ENCODE assay signal across 9 cellular contexts in the genomic region with DNA sequence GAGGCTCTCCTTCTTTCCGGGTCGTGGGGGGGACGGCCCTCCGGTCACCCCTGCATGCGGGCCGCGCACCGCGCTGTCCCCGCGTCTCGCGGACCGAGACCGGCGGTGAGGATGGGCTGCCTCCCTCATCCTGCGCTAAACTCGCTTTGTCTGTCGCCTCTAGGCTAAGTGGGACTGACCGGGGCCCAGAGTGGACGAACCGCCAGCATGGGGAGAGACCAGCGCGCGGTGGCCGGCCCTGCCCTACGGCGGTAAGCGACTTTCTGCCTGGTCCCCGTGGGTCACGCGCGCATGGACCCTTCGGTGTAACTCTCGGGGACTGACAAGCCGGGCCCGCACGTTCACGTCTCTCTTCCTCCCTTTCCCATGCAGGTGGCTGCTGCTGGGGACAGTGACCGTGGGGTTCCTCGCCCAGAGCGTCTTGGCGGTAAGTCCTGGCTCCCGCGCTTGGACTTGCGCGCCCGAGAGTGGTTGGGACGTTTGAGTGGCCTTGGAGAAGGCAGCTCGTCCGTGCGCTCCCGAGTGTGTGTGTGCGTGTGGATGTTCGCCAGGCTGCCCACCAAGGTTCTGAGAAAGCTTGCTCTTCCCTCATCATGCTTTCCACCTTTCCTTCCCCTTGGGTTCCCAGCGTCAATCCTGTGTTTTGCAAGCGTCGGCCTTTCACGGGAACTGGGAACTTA. TPM values are rescaled to one million over a fixed set of nuclear protein-coding genes. Genes with fewer than 3 reads are reported as not detected.
A peak's percentile ranks its signal among the peaks of the same experiment; 100 is the strongest.
DNase-seq lines count a peak whose midpoint lies in the region; ATAC-seq and TF ChIP-seq lines count a peak whose summit lies in the region.
"Had no signal": no experiment of that assay in that cellular context is flagged by ENCODE, and none has a peak within 500 bp of the region (broad histone marks: within the 10 kb centered on the region; RNA-seq: fewer than 3 reads in every experiment).

No MANE protein-coding gene starts in this region.

- peak; percentile 8 for ATAC-seq in left lung
- ATAC-seq in thoracic aorta (ENCODE audit: insufficient number of reproducible peaks, low FRiP score, low read depth), result no peak

- H3K4me1 ChIP-seq in left lung (peaks cover 0 to 29% of the 10 kb centered on the region in 2 donors), thoracic aorta (ENCODE audit: control insufficient read depth in 1 of 2, low read depth in 2 of 2) (peaks cover 21 to 49% of the 10 kb centered on the region in 2 donors)

- H3K27ac ChIP-seq in left lung (peak overlapping the region; percentile 79 to 85), thoracic aorta (peak overlapping the region; percentile 97)

- no peaks in the 10 kb centered on the region for H3K9me3 ChIP-seq in left lung
- no peaks in the 10 kb centered on the region for H3K9me3 ChIP-seq in thoracic aorta

- intact Hi-C loops in left lung (cut with DNase I), result no loop called here

- H3K4me3 ChIP-seq in choroid plexus epithelial cell (ENCODE audit: low read depth, low read length) (peak overlapping the region; percentile 68), left lung (peak overlapping the region; percentile 55 to 71), thoracic aorta (peak overlapping the region; percentile 95)

- H3K36me3 ChIP-seq in left lung (peaks cover 0 to 4% of the 10 kb centered on the region in 2 donors), thoracic aorta (no peaks in the 10 kb centered on the region)

- H3K27me3 ChIP-seq in left lung, result peaks cover 22 to 95% of the 10 kb centered on the region in 2 donors
- no peaks in the 10 kb centered on the region for H3K27me3 ChIP-seq in thoracic aorta (replicated peaks; ENCODE audit: insufficient read depth)

- TF ChIP-seq CTCF in choroid plexus epithelial cell (conservative IDR thresholded peaks at IDR 0.05; ENCODE audit: low read depth, low read length), result no peak
- no peak for TF ChIP-seq CTCF in left lung (IDR thresholded peaks at IDR 0.05)
- TF ChIP-seq CTCF in thoracic aorta (IDR thresholded peaks at IDR 0.05), result no peak
- no peak for TF ChIP-seq CTCF in GM10266 (IDR thresholded peaks at IDR 0.05; ENCODE audit: control insufficient read depth, insufficient read depth, low read depth, missing control alignments)

- peak; percentile 30 for DNase-seq in NCI-H345 (lab: John Stamatoyannopoulos, UW)
- DNase-seq in NCI-H345 treated with DMSO at 0.1 percent for 48 hours (lab: John Stamatoyannopoulos, UW; ENCODE audit: unreplicated experiment), result no peak
- peak; percentile 57 for DNase-seq in choroid plexus epithelial cell (ENCODE audit: low read depth)
- peak in 1 of 2 donors; percentile 71 for DNase-seq in left lung
- no peak for DNase-seq in thoracic aorta (ENCODE audit: low spot score)
- DNase-seq in NCI-H510A (lab: John Stamatoyannopoulos, UW), result no peak
- DNase-seq in SIG-M5 (lab: John Stamatoyannopoulos, UW), result no peak
- DNase-seq in GM10266 (ENCODE audit: extremely low spot score), result no peak
- DNase-seq: stimulated activated naive CD4-positive, alpha-beta T cell had no signal

RNA-seq across cellular contexts. Expression of a gene that starts 0.8 kb away (rescaled TPM):
- total RNA-seq in left lung (100 to 1,000 TPM; 343 to 638 TPM), thoracic aorta (1,000 to 10,000 TPM in 1 of 2 donors, 100 to 1,000 TPM in 1; 999 to 1,135 TPM)

RNA-seq across cellular contexts. Expression of a gene that starts 0.9 kb away (rescaled TPM):
- total RNA-seq in left lung (1,000 to 10,000 TPM in 1 of 2 donors, 100 to 1,000 TPM in 1; 418 to 1,057 TPM), thoracic aorta (100 to 1,000 TPM; 505 to 852 TPM)

Comparison
In these comparisons a context has a peak if more than half of its experiments do, and no peak if none do; other contexts are left out.
1. DNase-seq: peak in NCI-H345 (single experiment) and choroid plexus epithelial cell (single experiment); none in NCI-H345 treated with DMSO at 0.1 percent for 48 hours (single experiment), thoracic aorta (single experiment), NCI-H510A (single experiment), SIG-M5 (single experiment) and GM10266 (single experiment).
2. Peak in every context shown above with its lines, with median percentiles within 50 percentile points of each other: H3K4me3 ChIP-seq.